ENCODE assay signal across 22 cellular contexts in genomic region chr11:93160156-93160555, GRCh38. TPM values are rescaled to one million over a fixed set of nuclear protein-coding genes. Genes with fewer than 3 reads are reported as not detected.
DNase-seq lines count a peak whose midpoint lies in the region; ATAC-seq, FAIRE-seq and TF ChIP-seq lines count a peak whose summit lies in the region.
"Had no signal": no experiment of that assay in that cellular context is flagged by ENCODE, and none has a peak within 500 bp of the region (broad histone marks: within the 10 kb centered on the region; RNA-seq: fewer than 3 reads in every experiment).

No MANE protein-coding gene starts in this region.

- BruUV-seq in endothelial cell of umbilical vein (replicated peaks; lab: Mats Ljungman, UMichigan) (no TSS peak), mammary epithelial cell (replicated peaks; lab: Mats Ljungman, UMichigan) (no TSS peak)

- in situ Hi-C loops in mammary epithelial cell (cut with MboI; ENCODE audit: low sequenced_read_pairs in 2 of 2), result loop anchor here (10.0 to 25.0 kb wide), 2 partner anchors 215 to 223 kb away; no protein-coding TSS in a partner anchor

- H4K20me1 ChIP-seq in endothelial cell of umbilical vein (replicated peaks; ENCODE audit: control insufficient read depth, extremely low read depth, insufficient read depth, low read length) (no peaks in the 10 kb centered on the region), neural progenitor cell (ENCODE audit: low read depth) (no peaks in the 10 kb centered on the region), mammary epithelial cell (ENCODE audit: insufficient read depth, low read length) (no peaks in the 10 kb centered on the region)
- H4K20me1 ChIP-seq: BLaER1 had no signal

- H3K9ac ChIP-seq in endothelial cell of umbilical vein (replicated peaks; ENCODE audit: extremely low read depth, insufficient read depth, low read length) (no peak overlapping the region), neural progenitor cell (no peak overlapping the region), mammary epithelial cell (ENCODE audit: insufficient read depth, low read length) (no peak overlapping the region)
- H3K9ac ChIP-seq: BLaER1 had no signal

- peak overlapping the region; percentile 29 for H3K4me2 ChIP-seq in endothelial cell of umbilical vein (ENCODE audit: insufficient read depth, low read length)
- peak overlapping the region; percentile 12 for H3K4me2 ChIP-seq in neural progenitor cell
- no peak overlapping the region for H3K4me2 ChIP-seq in mammary epithelial cell (ENCODE audit: insufficient read depth, low read depth, low read length)
- H3K4me2 ChIP-seq: BLaER1 had no signal

- H3K9me3 ChIP-seq in left ventricle myocardium inferior (replicated peaks) (peaks cover 9% of the 10 kb centered on the region), heart right ventricle (peaks cover 0 to 11% (median 0%) of the 10 kb centered on the region in 11 donors), endothelial cell of umbilical vein (replicated peaks; ENCODE audit: control insufficient read depth, insufficient read depth, low read length) (no peaks in the 10 kb centered on the region), neural progenitor cell (ENCODE audit: low read depth) (no peaks in the 10 kb centered on the region), mammary epithelial cell (replicated peaks; ENCODE audit: insufficient read depth, low read length) (no peaks in the 10 kb centered on the region)
- H3K9me3 ChIP-seq: Caco-2, HAP-1 had no signal

- no peak for DNase-seq in left ventricle myocardium inferior
- no peak for DNase-seq in heart right ventricle
- DNase-seq in endothelial cell of umbilical vein (ENCODE audit: low read depth, low spot score), result peak; percentile 84
- peak; percentile 35 for DNase-seq in neural progenitor cell (ENCODE audit: low spot score)
- DNase-seq in mammary epithelial cell, result no peak
- no peak for DNase-seq in medulla oblongata (ENCODE audit: extremely low spot score)
- no peak for DNase-seq in activated naive CD4-positive, alpha-beta T cell treated with anti-CD3 and anti-CD28 coated beads, Interleukin-2, amount 10 ng/mL, durations not matched to agents 7 days and 5 days
- DNase-seq: Caco-2; CD4-positive, CD25-positive, alpha-beta regulatory T cell; CD8-positive, alpha-beta T cell; DMS153; DND-41; GOT3; HFFc6 had no signal

- CTCF ChIA-PET in endothelial cell of umbilical vein (lab: Charles Lee), result interaction anchor here (0.8 to 0.9 kb wide), 2 partner anchors 15 to 70 kb away, joined by 3 to 4 read pairs; no protein-coding TSS in a partner anchor
- CTCF ChIA-PET in mammary epithelial cell (lab: Charles Lee; ENCODE audit: low non-redundant PET), result no interaction called here
- CTCF ChIA-PET in activated naive CD4-positive, alpha-beta T cell treated with anti-CD3 and anti-CD28 coated beads, Interleukin-2, amount 10 ng/mL, durations not matched to agents 7 days and 5 days (lab: Charles Lee), result interaction anchor here (1.1 to 1.4 kb wide), 2 partner anchors 10 to 218 kb away, joined by 3 to 5 read pairs; no protein-coding TSS in a partner anchor

- no peaks in the 10 kb centered on the region for H3K27me3 Mint-ChIP-seq in neural progenitor cell (ENCODE audit: insufficient read depth, low read depth)
- no peaks in the 10 kb centered on the region for H3K27me3 Mint-ChIP-seq in activated naive CD4-positive, alpha-beta T cell treated with anti-CD3 and anti-CD28 coated beads, Interleukin-2, amount 10 ng/mL, durations not matched to agents 7 days and 5 days
- H3K27me3 Mint-ChIP-seq: B cell; CD4-positive, CD25-positive, alpha-beta regulatory T cell had no signal

- no peak overlapping the region for H3K4me3 ChIP-seq in left ventricle myocardium inferior
- no peak overlapping the region for H3K4me3 ChIP-seq in heart right ventricle
- H3K4me3 ChIP-seq in endothelial cell of umbilical vein (replicated peaks in 1 of 3; ENCODE audit: insufficient read depth in 1 of 3, low read depth in 1 of 3, low read length in 3 of 3), result no peak overlapping the region
- no peak overlapping the region for H3K4me3 ChIP-seq in neural progenitor cell
- H3K4me3 ChIP-seq in mammary epithelial cell (replicated peaks in 1 of 3; ENCODE audit: insufficient read depth in 1 of 3, low read depth in 2 of 3, low read length in 3 of 3), result no peak overlapping the region
- H3K4me3 ChIP-seq: BLaER1, HAP-1 had no signal

- POLR2A ChIA-PET in endothelial cell of umbilical vein (lab: Charles Lee), result no interaction called here

- no peak for TF ChIP-seq POLR2A in endothelial cell of umbilical vein (IDR thresholded peaks at IDR 0.05; ENCODE audit: low read depth, low read length)

- no peaks in the 10 kb centered on the region for H3K9me1 ChIP-seq in endothelial cell of umbilical vein (replicated peaks; ENCODE audit: control insufficient read depth, extremely low read depth, insufficient read depth, low read length)

- peaks cover 39% of the 10 kb centered on the region for H3K36me3 Mint-ChIP-seq in neural progenitor cell
- H3K36me3 Mint-ChIP-seq in activated naive CD4-positive, alpha-beta T cell treated with anti-CD3 and anti-CD28 coated beads, Interleukin-2, amount 10 ng/mL, durations not matched to agents 7 days and 5 days, result peaks cover 27% of the 10 kb centered on the region

- H3K36me3 ChIP-seq in left ventricle myocardium inferior (peaks cover 41% of the 10 kb centered on the region), heart right ventricle (peaks cover 0 to 79% (median 13%) of the 10 kb centered on the region in 9 donors), endothelial cell of umbilical vein (ENCODE audit: control insufficient read depth in 2 of 2, extremely low read depth in 1 of 2, insufficient read depth in 2 of 2, low read length in 2 of 2) (peaks cover 0 to 2% of the 10 kb centered on the region in 2 experiments), neural progenitor cell (peaks cover 34% of the 10 kb centered on the region), mammary epithelial cell (ENCODE audit: insufficient read depth, low read length) (peaks cover 15% of the 10 kb centered on the region)

- no peaks in the 10 kb centered on the region for H3K4me1 ChIP-seq in left ventricle myocardium inferior
- H3K4me1 ChIP-seq in heart right ventricle, result peaks cover 0 to 5% (median 0%) of the 10 kb centered on the region in 9 donors
- no peaks in the 10 kb centered on the region for H3K4me1 ChIP-seq in endothelial cell of umbilical vein (ENCODE audit: control insufficient read depth, extremely low read depth, insufficient read depth, low read length)
- peaks cover 14% of the 10 kb centered on the region for H3K4me1 ChIP-seq in neural progenitor cell
- H3K4me1 ChIP-seq in mammary epithelial cell (ENCODE audit: insufficient read depth, low read length), result no peaks in the 10 kb centered on the region
- H3K4me1 ChIP-seq: BLaER1, Caco-2, HAP-1 had no signal

- no peak for ATAC-seq in heart right ventricle
- ATAC-seq: CD8-positive, alpha-beta T cell had no signal

- peaks cover 6% of the 10 kb centered on the region for H3K4me1 Mint-ChIP-seq in neural progenitor cell
- H3K4me1 Mint-ChIP-seq in activated naive CD4-positive, alpha-beta T cell treated with anti-CD3 and anti-CD28 coated beads, Interleukin-2, amount 10 ng/mL, durations not matched to agents 7 days and 5 days, result no peaks in the 10 kb centered on the region
- H3K4me1 Mint-ChIP-seq: B cell; CD4-positive, CD25-positive, alpha-beta regulatory T cell had no signal

- H3K27ac Mint-ChIP-seq in neural progenitor cell, result no peak overlapping the region
- no peak overlapping the region for H3K27ac Mint-ChIP-seq in activated naive CD4-positive, alpha-beta T cell treated with anti-CD3 and anti-CD28 coated beads, Interleukin-2, amount 10 ng/mL, durations not matched to agents 7 days and 5 days
- H3K27ac Mint-ChIP-seq: B cell; CD4-positive, CD25-positive, alpha-beta regulatory T cell; CD8-positive, alpha-beta T cell; HFFc6 had no signal

- H3K9me3 Mint-ChIP-seq in neural progenitor cell, result peaks cover 11% of the 10 kb centered on the region
- peaks cover 2% of the 10 kb centered on the region for H3K9me3 Mint-ChIP-seq in activated naive CD4-positive, alpha-beta T cell treated with anti-CD3 and anti-CD28 coated beads, Interleukin-2, amount 10 ng/mL, durations not matched to agents 7 days and 5 days
- H3K9me3 Mint-ChIP-seq: HFFc6 had no signal

- no peaks in the 10 kb centered on the region for H3K27me3 ChIP-seq in left ventricle myocardium inferior (ENCODE audit: low read depth)
- H3K27me3 ChIP-seq in heart right ventricle, result no peaks in the 10 kb centered on the region
- H3K27me3 ChIP-seq in endothelial cell of umbilical vein (ENCODE audit: control insufficient read depth in 2 of 2, insufficient read depth in 2 of 2, low read length in 2 of 2), result no peaks in the 10 kb centered on the region
- no peaks in the 10 kb centered on the region for H3K27me3 ChIP-seq in neural progenitor cell
- no peaks in the 10 kb centered on the region for H3K27me3 ChIP-seq in mammary epithelial cell (ENCODE audit: insufficient read depth, low read length)
- H3K27me3 ChIP-seq: BLaER1 had no signal

- FAIRE-seq in endothelial cell of umbilical vein (lab: Jason Lieb, UNC), result no peak
- FAIRE-seq: A204.1, G401.6, H54 had no signal

- no peaks in the 10 kb centered on the region for H3K79me2 ChIP-seq in endothelial cell of umbilical vein (ENCODE audit: control insufficient read depth, insufficient read depth, low read length)
- no peaks in the 10 kb centered on the region for H3K79me2 ChIP-seq in neural progenitor cell (ENCODE audit: low read depth)
- H3K79me2 ChIP-seq in mammary epithelial cell (ENCODE audit: insufficient read depth, low read length), result no peaks in the 10 kb centered on the region

- no peak overlapping the region for H3K4me3 Mint-ChIP-seq in neural progenitor cell
- H3K4me3 Mint-ChIP-seq in activated naive CD4-positive, alpha-beta T cell treated with anti-CD3 and anti-CD28 coated beads, Interleukin-2, amount 10 ng/mL, durations not matched to agents 7 days and 5 days, result no peak overlapping the region
- H3K4me3 Mint-ChIP-seq: B cell; CD4-positive, CD25-positive, alpha-beta regulatory T cell; CD8-positive, alpha-beta T cell; HFFc6 had no signal

- peaks cover 7% of the 10 kb centered on the region for H3F3A ChIP-seq in neural progenitor cell (ENCODE audit: low read depth)

- dilution Hi-C loops in endothelial cell of umbilical vein (cut with MboI; ENCODE audit: extremely low pct_ligation_motif_present, low sequenced_read_pairs), result no loop called here
- dilution Hi-C loops in mammary epithelial cell (cut with HindIII; ENCODE audit: low sequenced_read_pairs), result no loop called here

- H2AFZ ChIP-seq in endothelial cell of umbilical vein (ENCODE audit: low read depth, low read length) (no peak overlapping the region), neural progenitor cell (replicated peaks) (no peak overlapping the region), mammary epithelial cell (ENCODE audit: low read depth, low read length) (no peak overlapping the region)

- intact Hi-C loops in left ventricle myocardium inferior (cut with micrococcal nuclease) (no loop called here), heart right ventricle (cut with DNase I) (loop anchor here in 1 of 10 donors (10.0 kb wide), 1 partner anchor 635 kb away; no protein-coding TSS in a partner anchor), endothelial cell of umbilical vein (cut with micrococcal nuclease) (no loop called here), mammary epithelial cell (cut with micrococcal nuclease) (no loop called here)

- H3K27ac ChIP-seq in left ventricle myocardium inferior (replicated peaks) (peak overlapping the region; percentile 36), heart right ventricle (no peak overlapping the region), endothelial cell of umbilical vein (ENCODE audit: insufficient read depth, low read depth, low read length) (no peak overlapping the region), neural progenitor cell (no peak overlapping the region), mammary epithelial cell (ENCODE audit: insufficient read depth, low read depth, low read length) (no peak overlapping the region)
- H3K27ac ChIP-seq: 22Rv1, BLaER1, C4-2B had no signal

- TF ChIP-seq CTCF in left ventricle myocardium inferior (IDR thresholded peaks at IDR 0.05; ENCODE audit: borderline replicate concordance), result no peak
- no peak for TF ChIP-seq CTCF in heart right ventricle (IDR thresholded peaks at IDR 0.05)
- no peak for TF ChIP-seq CTCF in endothelial cell of umbilical vein (IDR thresholded peaks at IDR 0.05; ENCODE audit: extremely low read depth in 1 of 2, insufficient read depth in 1 of 2, low read depth in 1 of 2, low read length in 2 of 2)
- TF ChIP-seq CTCF in neural progenitor cell (IDR thresholded peaks at IDR 0.05), result no peak
- TF ChIP-seq CTCF in mammary epithelial cell (conservative IDR thresholded peaks at IDR 0.05 in 1 of 2, IDR thresholded peaks at IDR 0.05 in 1 of 2; ENCODE audit: extremely low read depth in 1 of 2, insufficient read depth in 1 of 2, low read depth in 1 of 2, low read length in 2 of 2), result no peak

RNA-seq across cellular contexts. Expression of gene SLC36A4, which starts 37.6 kb away (rescaled TPM):
- total RNA-seq in left ventricle myocardium inferior (7.1 TPM), heart right ventricle (10 to 100 TPM in 2 of 10 donors, 1 to 10 TPM in 8; 3.1 to 11.4 (median 7.1) TPM), endothelial cell of umbilical vein (16.8 and 21.7 TPM in 2 replicates), neural progenitor cell (ENCODE audit: low replicate concordance) (31.6 and 67.6 TPM in 2 replicates), mammary epithelial cell (10 to 100 TPM; 14.3 to 17.7 TPM)
- polyA plus RNA-seq in heart right ventricle (10 to 100 TPM in 1 of 2 donors, 1 to 10 TPM in 1; 3.4 to 10.6 TPM), endothelial cell of umbilical vein (3.9 and 8.5 TPM in 2 replicates), mammary epithelial cell (11.1 TPM)
- 5.8 and 5.9 TPM in 2 replicates for polyA plus RNA-seq in endothelial cell of umbilical vein (2011; cell fraction: cytosol; rRNA removed)
- 7.8 and 9.0 TPM in 2 replicates for polyA plus RNA-seq in endothelial cell of umbilical vein (2011; cell fraction: nucleus; rRNA removed)
- 13.1 and 14.0 TPM in 2 replicates for polyA plus RNA-seq in endothelial cell of umbilical vein (2012)
- polyA minus RNA-seq in endothelial cell of umbilical vein (10.3 and 16.6 TPM in 2 replicates), mammary epithelial cell (31.7 TPM)
- 21.4 TPM for polyA minus RNA-seq in endothelial cell of umbilical vein (2011; cell fraction: cytosol; rRNA and poly(A)+ RNA removed)
- 21.5 and 32.6 TPM in 2 replicates for polyA minus RNA-seq in endothelial cell of umbilical vein (2011; cell fraction: nucleus; rRNA and poly(A)+ RNA removed)

Comparison
In these comparisons a context has a peak if more than half of its experiments do, and no peak if none do; other contexts are left out.
1. DNase-seq: peak in endothelial cell of umbilical vein (single experiment) and neural progenitor cell (single experiment); none in left ventricle myocardium inferior (single experiment), heart right ventricle (0 of 2), mammary epithelial cell (single experiment), medulla oblongata (single experiment) and activated naive CD4-positive, alpha-beta T cell treated with anti-CD3 and anti-CD28 coated beads, Interleukin-2, amount 10 ng/mL, durations not matched to agents 7 days and 5 days (single experiment).